8 cellular contexts compared by ENCODE assay signal in the genomic region with DNA sequence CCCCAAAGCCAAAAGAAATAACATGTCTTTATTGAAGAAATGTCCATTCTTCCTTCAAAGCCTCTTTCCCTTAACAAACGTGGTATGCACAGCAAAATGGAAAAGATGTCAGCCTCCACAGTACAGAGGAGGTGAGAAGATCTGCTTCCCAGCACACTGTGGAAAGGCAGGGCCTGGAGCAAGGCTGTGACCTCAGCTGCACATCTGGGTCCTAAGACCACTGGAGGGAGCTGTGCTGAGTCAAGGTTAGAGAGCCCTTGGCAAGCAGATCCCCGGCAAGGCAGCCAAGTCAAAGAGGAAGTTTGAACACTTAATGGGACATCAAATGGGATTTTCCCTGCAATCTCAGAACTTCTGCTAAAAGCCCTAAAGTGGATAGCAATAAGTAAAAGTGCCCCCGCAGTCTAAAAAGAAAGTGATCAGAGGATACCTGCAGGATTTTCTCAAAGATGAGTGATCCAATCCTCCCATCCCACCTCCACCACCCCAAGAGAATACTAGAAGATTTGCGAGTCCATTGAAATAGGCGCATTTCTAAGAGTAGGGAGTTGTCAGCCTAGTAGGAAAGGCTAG. TPM values are rescaled to one million over a fixed set of nuclear protein-coding genes. Genes with fewer than 3 reads are reported as not detected.
DNase-seq lines count a peak whose midpoint lies in the region; ATAC-seq and TF ChIP-seq lines count a peak whose summit lies in the region.

No MANE protein-coding gene starts in this region.

- no peak for TF ChIP-seq POLR2A in uterus (IDR thresholded peaks at IDR 0.05)

- intact Hi-C loops in uterus (cut with DNase I; ENCODE audit: low total_unique reads): no loop called here
- intact Hi-C loops in activated T-helper 2 cell treated with anti-CD3 and anti-CD28 coated beads, Interferon-gamma antibody, Interleukin-2, Interleukin-4, amounts not matched to agents 10 μg/mL and 5 μg/mL and 100 μg/mL, durations not matched to agents 14 hours and 24 hours and 36 hours (cut with micrococcal nuclease): no loop called here

- H3K27ac ChIP-seq in uterus: no peak overlapping the region

- CTCF ChIA-PET in activated CD8-positive, alpha-beta T cell treated with anti-CD3 and anti-CD28 coated beads, Interleukin-2, amount 10 ng/mL, durations not matched to agents 7 days and 5 days (lab: Charles Lee): interaction anchor here (3.7 kb wide), 1 partner anchor 28 kb away, joined by 19 read pairs; no protein-coding TSS in a partner anchor

- no peaks in the 10 kb centered on the region for H3K36me3 ChIP-seq in uterus

- TF ChIP-seq CTCF in uterus (IDR thresholded peaks at IDR 0.05): peak in 2 of 4 experiments; percentile 10 to 26

- H3K36me3 Mint-ChIP-seq in activated CD8-positive, alpha-beta T cell treated with anti-CD3 and anti-CD28 coated beads, Interleukin-2, amount 10 ng/mL, durations not matched to agents 7 days and 5 days (ENCODE audit: low read depth): no peaks in the 10 kb centered on the region
- H3K36me3 Mint-ChIP-seq in activated T-helper 2 cell treated with anti-CD3 and anti-CD28 coated beads, Interferon-gamma antibody, Interleukin-2, Interleukin-4, amounts not matched to agents 10 μg/mL and 5 μg/mL and 100 μg/mL, durations not matched to agents 14 hours and 24 hours and 36 hours (ENCODE audit: low read depth): no peaks in the 10 kb centered on the region

- no peak overlapping the region for H3K4me3 ChIP-seq in Jurkat, Clone E6-1 (ENCODE audit: low read length)
- H3K4me3 ChIP-seq in uterus: no peak overlapping the region

- H3K9me3 ChIP-seq in uterus: no peaks in the 10 kb centered on the region

- peak; percentile 68 for ATAC-seq in activated CD8-positive, alpha-beta T cell treated with anti-CD3 and anti-CD28 coated beads, Interleukin-2, amount 10 ng/mL, durations not matched to agents 7 days and 5 days
- no peak for ATAC-seq in GM21786 (IDR thresholded peaks at IDR 0.05; ENCODE audit: unreplicated experiment)

- peak; percentile 61 for DNase-seq in DMS 273 (lab: John Stamatoyannopoulos, UW; ENCODE audit: unreplicated experiment)
- no peak for DNase-seq in DMS 273 treated with DMSO at 0.1 percent for 48 hours (lab: John Stamatoyannopoulos, UW)
- peak; percentile 21 for DNase-seq in Jurkat, Clone E6-1 (ENCODE audit: low read depth, low spot score)
- DNase-seq in activated CD8-positive, alpha-beta T cell treated with anti-CD3 and anti-CD28 coated beads, Interleukin-2, amount 10 ng/mL, durations not matched to agents 7 days and 5 days: peak; percentile 30
- DNase-seq in iris pigment epithelial cell (ENCODE audit: low read depth): peak; percentile 15
- DNase-seq in uterus: peak; percentile 42 to 67
- DNase-seq in activated T-helper 2 cell treated with anti-CD3 and anti-CD28 coated beads, Interferon-gamma antibody, Interleukin-2, Interleukin-4, amounts not matched to agents 10 μg/mL and 5 μg/mL and 100 μg/mL, durations not matched to agents 14 hours and 24 hours and 36 hours (ENCODE audit: low spot score): no peak

- no peaks in the 10 kb centered on the region for H3K9me3 Mint-ChIP-seq in activated CD8-positive, alpha-beta T cell treated with anti-CD3 and anti-CD28 coated beads, Interleukin-2, amount 10 ng/mL, durations not matched to agents 7 days and 5 days (ENCODE audit: insufficient read depth)
- H3K9me3 Mint-ChIP-seq in activated T-helper 2 cell treated with anti-CD3 and anti-CD28 coated beads, Interferon-gamma antibody, Interleukin-2, Interleukin-4, amounts not matched to agents 10 μg/mL and 5 μg/mL and 100 μg/mL, durations not matched to agents 14 hours and 24 hours and 36 hours: no peaks in the 10 kb centered on the region

- no peak overlapping the region for H3K4me3 Mint-ChIP-seq in activated CD8-positive, alpha-beta T cell treated with anti-CD3 and anti-CD28 coated beads, Interleukin-2, amount 10 ng/mL, durations not matched to agents 7 days and 5 days
- no peak overlapping the region for H3K4me3 Mint-ChIP-seq in activated T-helper 2 cell treated with anti-CD3 and anti-CD28 coated beads, Interferon-gamma antibody, Interleukin-2, Interleukin-4, amounts not matched to agents 10 μg/mL and 5 μg/mL and 100 μg/mL, durations not matched to agents 14 hours and 24 hours and 36 hours (ENCODE audit: low read depth)

- no peaks in the 10 kb centered on the region for H3K4me1 Mint-ChIP-seq in activated CD8-positive, alpha-beta T cell treated with anti-CD3 and anti-CD28 coated beads, Interleukin-2, amount 10 ng/mL, durations not matched to agents 7 days and 5 days (ENCODE audit: low read depth)
- H3K4me1 Mint-ChIP-seq in activated T-helper 2 cell treated with anti-CD3 and anti-CD28 coated beads, Interferon-gamma antibody, Interleukin-2, Interleukin-4, amounts not matched to agents 10 μg/mL and 5 μg/mL and 100 μg/mL, durations not matched to agents 14 hours and 24 hours and 36 hours (ENCODE audit: low read depth): no peaks in the 10 kb centered on the region

- H3K27me3 ChIP-seq in uterus: no peaks in the 10 kb centered on the region

- POLR2A ChIA-PET in activated CD8-positive, alpha-beta T cell treated with anti-CD3 and anti-CD28 coated beads, Interleukin-2, amount 10 ng/mL, durations not matched to agents 7 days and 5 days (lab: Charles Lee): no interaction called here

- no peak overlapping the region for H3K27ac Mint-ChIP-seq in activated CD8-positive, alpha-beta T cell treated with anti-CD3 and anti-CD28 coated beads, Interleukin-2, amount 10 ng/mL, durations not matched to agents 7 days and 5 days
- H3K27ac Mint-ChIP-seq in activated T-helper 2 cell treated with anti-CD3 and anti-CD28 coated beads, Interferon-gamma antibody, Interleukin-2, Interleukin-4, amounts not matched to agents 10 μg/mL and 5 μg/mL and 100 μg/mL, durations not matched to agents 14 hours and 24 hours and 36 hours: no peak overlapping the region

- H3K4me1 ChIP-seq in uterus: peaks cover 0 to 6% of the 10 kb centered on the region in 2 donors

- peaks cover 46% of the 10 kb centered on the region for H3K27me3 Mint-ChIP-seq in activated CD8-positive, alpha-beta T cell treated with anti-CD3 and anti-CD28 coated beads, Interleukin-2, amount 10 ng/mL, durations not matched to agents 7 days and 5 days (ENCODE audit: low read depth)
- peaks cover 44% of the 10 kb centered on the region for H3K27me3 Mint-ChIP-seq in activated T-helper 2 cell treated with anti-CD3 and anti-CD28 coated beads, Interferon-gamma antibody, Interleukin-2, Interleukin-4, amounts not matched to agents 10 μg/mL and 5 μg/mL and 100 μg/mL, durations not matched to agents 14 hours and 24 hours and 36 hours (ENCODE audit: low read depth)

RNA-seq across cellular contexts. Expression of gene UNC5CL, which starts 39.4 kb away (rescaled TPM):
- 1.8 TPM for polyA plus RNA-seq in Jurkat, Clone E6-1 (2012; ENCODE audit: insufficient read depth, insufficient read length)
- 1 to 10 TPM; 1.1 TPM for total RNA-seq in activated CD8-positive, alpha-beta T cell treated with anti-CD3 and anti-CD28 coated beads, Interleukin-2, amount 10 ng/mL, durations not matched to agents 7 days and 5 days
- total RNA-seq in uterus: 1 to 10 TPM in 2 of 4 donors, under 1 TPM in 1, not detected in 1; 0.26 to 1.4 (median 1.2) TPM
- total RNA-seq in activated T-helper 2 cell treated with anti-CD3 and anti-CD28 coated beads, Interferon-gamma antibody, Interleukin-2, Interleukin-4, amounts not matched to agents 10 μg/mL and 5 μg/mL and 100 μg/mL, durations not matched to agents 14 hours and 24 hours and 36 hours: 1.1 and 1.6 TPM in 2 replicates

RNA-seq across cellular contexts. Expression of gene TSPO2, which starts 42.7 kb away (rescaled TPM):
- polyA plus RNA-seq in Jurkat, Clone E6-1 (2012; ENCODE audit: insufficient read depth, insufficient read length): not detected
- not detected for total RNA-seq in activated CD8-positive, alpha-beta T cell treated with anti-CD3 and anti-CD28 coated beads, Interleukin-2, amount 10 ng/mL, durations not matched to agents 7 days and 5 days
- not detected for total RNA-seq in uterus
- not detected in 2 replicates for total RNA-seq in activated T-helper 2 cell treated with anti-CD3 and anti-CD28 coated beads, Interferon-gamma antibody, Interleukin-2, Interleukin-4, amounts not matched to agents 10 μg/mL and 5 μg/mL and 100 μg/mL, durations not matched to agents 14 hours and 24 hours and 36 hours

RNA-seq across cellular contexts. Expression of gene APOBEC2, which starts 53.4 kb away (rescaled TPM):
- not detected for polyA plus RNA-seq in Jurkat, Clone E6-1 (2012; ENCODE audit: insufficient read depth, insufficient read length)
- total RNA-seq in activated CD8-positive, alpha-beta T cell treated with anti-CD3 and anti-CD28 coated beads, Interleukin-2, amount 10 ng/mL, durations not matched to agents 7 days and 5 days: not detected
- total RNA-seq in uterus: not detected
- total RNA-seq in activated T-helper 2 cell treated with anti-CD3 and anti-CD28 coated beads, Interferon-gamma antibody, Interleukin-2, Interleukin-4, amounts not matched to agents 10 μg/mL and 5 μg/mL and 100 μg/mL, durations not matched to agents 14 hours and 24 hours and 36 hours: not detected in 2 replicates

Comparison
In these comparisons a context has a peak if more than half of its experiments do, and no peak if none do; other contexts are left out.
1. DNase-seq: peak in DMS 273 (single experiment), Jurkat, Clone E6-1 (single experiment), activated CD8-positive, alpha-beta T cell treated with anti-CD3 and anti-CD28 coated beads, Interleukin-2, amount 10 ng/mL, durations not matched to agents 7 days and 5 days (single experiment), iris pigment epithelial cell (single experiment) and uterus (2 of 2); none in DMS 273 treated with DMSO at 0.1 percent for 48 hours (single experiment) and activated T-helper 2 cell treated with anti-CD3 and anti-CD28 coated beads, Interferon-gamma antibody, Interleukin-2, Interleukin-4, amounts not matched to agents 10 μg/mL and 5 μg/mL and 100 μg/mL, durations not matched to agents 14 hours and 24 hours and 36 hours (single experiment).